In genomic region chr19:31272707-31273106, GRCh38 we compare ENCODE assay signal across 26 cellular contexts.
"Had no signal": no experiment of that assay in that cellular context is flagged by ENCODE, and none has a peak within 500 bp of the region (broad histone marks: within the 10 kb centered on the region; RNA-seq: fewer than 3 reads in every experiment).

No MANE protein-coding gene starts in this region.

- DNase-seq: activated B cell treated with CpG ODN at 0.5 μM for 24 hours; activated CD4-positive, alpha-beta T cell treated with anti-CD3 and anti-CD28 coated beads for 1 hour; activated CD4-positive, alpha-beta T cell treated with anti-CD3 and anti-CD28 coated beads, Interleukin-2, amount 10 ng/mL, durations not matched to agents 24 days and 14 days; activated CD4-positive, alpha-beta T cell treated with anti-CD3 and anti-CD28 coated beads, Interleukin-2, amount 50 U/mL, for 48 hours; activated CD8-positive, alpha-beta memory T cell treated with anti-CD3 and anti-CD28 coated beads for 24 hours; activated gamma-delta T cell treated with Interleukin-2 at 50 U/mL for 16 hours; activated naive CD4-positive, alpha-beta T cell treated with anti-CD3 and anti-CD28 coated beads, Interleukin-2, amount 10 ng/mL, durations not matched to agents 7 days and 5 days; activated naive CD8-positive, alpha-beta T cell treated with anti-CD3 and anti-CD28 coated beads for 36 hours; activated T-cell treated with anti-CD3 and anti-CD28 coated beads, Interleukin-2, amount 50 U/mL, for 4 hours; IMR-90; KG1; NCI-H1048; NCI-H1417; NCI-H1694; NCI-H2029; NCI-H2107; NCI-H345; NCI-H510A; NCI-H526 treated with DMSO at 0.1 percent for 48 hours; NCI-H82; Right ventricle myocardium superior; SJCRH30 had no signal

- H3K27me3 ChIP-seq: Peyer's patch, SJCRH30 had no signal

- H3K27ac ChIP-seq: Peyer's patch, RWPE1, SJCRH30 had no signal

- H3K4me3 Mint-ChIP-seq: activated B cell treated with CpG ODN at 0.5 μM for 24 hours; activated CD4-positive, alpha-beta T cell treated with anti-CD3 and anti-CD28 coated beads, Interleukin-2, amount 10 ng/mL, durations not matched to agents 24 days and 14 days; activated naive CD4-positive, alpha-beta T cell treated with anti-CD3 and anti-CD28 coated beads, Interleukin-2, amount 10 ng/mL, durations not matched to agents 7 days and 5 days; activated naive CD8-positive, alpha-beta T cell treated with anti-CD3 and anti-CD28 coated beads for 36 hours; activated T-cell treated with anti-CD3 and anti-CD28 coated beads, Interleukin-2, amount 50 U/mL, for 4 hours; T-helper 1 cell treated with Interleukin-12 subunit alpha and Interleukin-12 subunit beta and Interleukin-4 antibody, amounts not matched to agents 30 μg/mL and 1 μg/mL, for 36 hours had no signal

- H3K4me1 ChIP-seq: Peyer's patch had no signal

- H3K9me3 ChIP-seq: Peyer's patch, SJCRH30 had no signal

- H3K4me1 Mint-ChIP-seq: activated B cell treated with CpG ODN at 0.5 μM for 24 hours; activated CD4-positive, alpha-beta T cell treated with anti-CD3 and anti-CD28 coated beads, Interleukin-2, amount 10 ng/mL, durations not matched to agents 24 days and 14 days; activated naive CD4-positive, alpha-beta T cell treated with anti-CD3 and anti-CD28 coated beads, Interleukin-2, amount 10 ng/mL, durations not matched to agents 7 days and 5 days; activated naive CD8-positive, alpha-beta T cell treated with anti-CD3 and anti-CD28 coated beads for 36 hours had no signal

- H3K27ac Mint-ChIP-seq: activated B cell treated with CpG ODN at 0.5 μM for 24 hours; activated CD4-positive, alpha-beta T cell treated with anti-CD3 and anti-CD28 coated beads, Interleukin-2, amount 10 ng/mL, durations not matched to agents 24 days and 14 days; activated naive CD4-positive, alpha-beta T cell treated with anti-CD3 and anti-CD28 coated beads, Interleukin-2, amount 10 ng/mL, durations not matched to agents 7 days and 5 days; activated naive CD8-positive, alpha-beta T cell treated with anti-CD3 and anti-CD28 coated beads for 36 hours; T-helper 1 cell treated with Interleukin-12 subunit alpha and Interleukin-12 subunit beta and Interleukin-4 antibody, amounts not matched to agents 30 μg/mL and 1 μg/mL, for 36 hours had no signal

- H3K27me3 Mint-ChIP-seq: activated B cell treated with CpG ODN at 0.5 μM for 24 hours; activated CD4-positive, alpha-beta T cell treated with anti-CD3 and anti-CD28 coated beads, Interleukin-2, amount 10 ng/mL, durations not matched to agents 24 days and 14 days; activated naive CD4-positive, alpha-beta T cell treated with anti-CD3 and anti-CD28 coated beads, Interleukin-2, amount 10 ng/mL, durations not matched to agents 7 days and 5 days; activated naive CD8-positive, alpha-beta T cell treated with anti-CD3 and anti-CD28 coated beads for 36 hours had no signal

- H3K36me3 Mint-ChIP-seq: activated naive CD4-positive, alpha-beta T cell treated with anti-CD3 and anti-CD28 coated beads, Interleukin-2, amount 10 ng/mL, durations not matched to agents 7 days and 5 days; activated naive CD8-positive, alpha-beta T cell treated with anti-CD3 and anti-CD28 coated beads for 36 hours had no signal

- ATAC-seq: activated T-cell treated with anti-CD3 and anti-CD28 coated beads, Interleukin-2, amount 50 U/mL, for 4 hours; SK-N-SH treated with all-trans-retinoic acid at 6 μM for 48 hours had no signal

- H3K4me3 ChIP-seq: Peyer's patch, SJCRH30 had no signal

- H3K36me3 ChIP-seq: Peyer's patch had no signal

- H3K9me3 Mint-ChIP-seq: activated CD4-positive, alpha-beta T cell treated with anti-CD3 and anti-CD28 coated beads, Interleukin-2, amount 10 ng/mL, durations not matched to agents 24 days and 14 days; activated naive CD4-positive, alpha-beta T cell treated with anti-CD3 and anti-CD28 coated beads, Interleukin-2, amount 10 ng/mL, durations not matched to agents 7 days and 5 days; activated naive CD8-positive, alpha-beta T cell treated with anti-CD3 and anti-CD28 coated beads for 36 hours; activated T-cell treated with anti-CD3 and anti-CD28 coated beads, Interleukin-2, amount 50 U/mL, for 4 hours; T-helper 1 cell treated with Interleukin-12 subunit alpha and Interleukin-12 subunit beta and Interleukin-4 antibody, amounts not matched to agents 30 μg/mL and 1 μg/mL, for 36 hours had no signal
